ENCODE assay signal across 22 cellular contexts in genomic region chr4:70830054-70830453, GRCh38. TPM values are rescaled to one million over a fixed set of nuclear protein-coding genes. Genes with fewer than 3 reads are reported as not detected.
A peak's percentile ranks its signal among the peaks of the same experiment; 100 is the strongest.
DNase-seq lines count a peak whose midpoint lies in the region; ATAC-seq, FAIRE-seq and TF ChIP-seq lines count a peak whose summit lies in the region.
"Had no signal": no experiment of that assay in that cellular context is flagged by ENCODE, and none has a peak within 500 bp of the region (broad histone marks: within the 10 kb centered on the region; RNA-seq: fewer than 3 reads in every experiment).

No MANE protein-coding gene starts in this region.

- H3K27me3 ChIP-seq in CD4-positive, CD25-positive, alpha-beta regulatory T cell (ENCODE audit: control insufficient read depth, insufficient read depth, low read length): no peaks in the 10 kb centered on the region
- H3K27me3 ChIP-seq in astrocyte (ENCODE audit: insufficient read depth, low read length) (no peaks in the 10 kb centered on the region), gastrocnemius medialis (no peaks in the 10 kb centered on the region), neural progenitor cell (no peaks in the 10 kb centered on the region)
- H3K27me3 ChIP-seq: BLaER1 had no signal

- peaks cover 41% of the 10 kb centered on the region for H3K79me2 ChIP-seq in astrocyte (ENCODE audit: insufficient read depth, low read length)
- H3K79me2 ChIP-seq in neural progenitor cell (ENCODE audit: low read depth): peaks cover 27% of the 10 kb centered on the region

- H3K4me3 Mint-ChIP-seq in activated CD4-positive, alpha-beta T cell treated with anti-CD3 and anti-CD28 coated beads for 36 hours: no peak overlapping the region
- H3K4me3 Mint-ChIP-seq in CD4-positive, CD25-positive, alpha-beta regulatory T cell: no peak overlapping the region
- H3K4me3 Mint-ChIP-seq in astrocyte (ENCODE audit: unreplicated experiment): peak overlapping the region; percentile 20
- H3K4me3 Mint-ChIP-seq in neural progenitor cell: no peak overlapping the region
- H3K4me3 Mint-ChIP-seq: CD14-positive monocyte; CD8-positive, alpha-beta T cell had no signal

- no peak overlapping the region for H3K27ac ChIP-seq in CD4-positive, CD25-positive, alpha-beta regulatory T cell (ENCODE audit: insufficient read depth, low read length, poor library complexity, severe bottlenecking)
- no peak overlapping the region for H3K27ac ChIP-seq in astrocyte (ENCODE audit: low read depth, low read length)
- peak overlapping the region; percentile 39 to 75 (median 58) for H3K27ac ChIP-seq in gastrocnemius medialis
- no peak overlapping the region for H3K27ac ChIP-seq in neural progenitor cell
- H3K27ac ChIP-seq: 22Rv1, A549, BLaER1, GM23248 had no signal

- peaks cover 7% of the 10 kb centered on the region for H3K4me1 Mint-ChIP-seq in activated CD4-positive, alpha-beta T cell treated with anti-CD3 and anti-CD28 coated beads for 36 hours
- peaks cover 11 to 21% (median 17%) of the 10 kb centered on the region in 4 donors for H3K4me1 Mint-ChIP-seq in CD4-positive, CD25-positive, alpha-beta regulatory T cell
- no peaks in the 10 kb centered on the region for H3K4me1 Mint-ChIP-seq in astrocyte (ENCODE audit: low read depth, unreplicated experiment)
- H3K4me1 Mint-ChIP-seq in neural progenitor cell: no peaks in the 10 kb centered on the region
- H3K4me1 Mint-ChIP-seq: CD14-positive monocyte had no signal

- H3K9ac ChIP-seq in astrocyte (ENCODE audit: low read length) (no peak overlapping the region), neural progenitor cell (no peak overlapping the region)
- H3K9ac ChIP-seq: BLaER1, GM23248 had no signal

- TF ChIP-seq CTCF in astrocyte (IDR thresholded peaks at IDR 0.05; ENCODE audit: insufficient read depth, low read depth, low read length) (no peak), gastrocnemius medialis (IDR thresholded peaks at IDR 0.05 in 4 of 5, conservative IDR thresholded peaks at IDR 0.05 in 1 of 5) (no peak), neural progenitor cell (IDR thresholded peaks at IDR 0.05) (no peak)

- no peak for DNase-seq in activated CD4-positive, alpha-beta T cell treated with anti-CD3 and anti-CD28 coated beads for 36 hours
- DNase-seq in activated CD4-positive, alpha-beta T cell treated with anti-CD3 and anti-CD28 coated beads, Interleukin-2, amount 50 U/mL, for 1 hour: no peak
- no peak for DNase-seq in CD4-positive, CD25-positive, alpha-beta regulatory T cell
- no peak for DNase-seq in astrocyte (ENCODE audit: low read depth)
- DNase-seq in gastrocnemius medialis: no peak
- DNase-seq in neural progenitor cell (ENCODE audit: low spot score): no peak
- DNase-seq in amniotic stem cell (lab: John Stamatoyannopoulos, UW): no peak
- DNase-seq in stimulated activated CD4-positive, alpha-beta T cell treated with anti-CD3 and anti-CD28 coated beads, Interleukin-15, amount 100 ng/mL, for 24 hours: no peak
- DNase-seq: Calu3; CD8-positive, alpha-beta T cell; DMS53; DND-41; EL; GM23248; IMR-90 had no signal

- H3K27ac Mint-ChIP-seq in activated CD4-positive, alpha-beta T cell treated with anti-CD3 and anti-CD28 coated beads for 36 hours: peak overlapping the region; percentile 51
- peak overlapping the region in 2 of 3 donors; percentile 52 to 62 for H3K27ac Mint-ChIP-seq in CD4-positive, CD25-positive, alpha-beta regulatory T cell
- H3K27ac Mint-ChIP-seq in astrocyte (ENCODE audit: unreplicated experiment) (no peak overlapping the region), neural progenitor cell (no peak overlapping the region)
- H3K27ac Mint-ChIP-seq: CD8-positive, alpha-beta T cell had no signal

- CTCF ChIA-PET in activated CD4-positive, alpha-beta T cell treated with anti-CD3 and anti-CD28 coated beads for 36 hours (lab: Charles Lee): interaction anchor here (0.6 kb wide), 1 partner anchor 24 kb away, joined by 3 read pairs; no protein-coding TSS in a partner anchor

- intact Hi-C loops in activated CD4-positive, alpha-beta T cell treated with anti-CD3 and anti-CD28 coated beads for 36 hours (cut with DNase I, micrococcal nuclease): no loop called here
- intact Hi-C loops in gastrocnemius medialis (cut with DNase I; ENCODE audit: low total_unique reads): no loop called here

- no peaks in the 10 kb centered on the region for H3K4me1 ChIP-seq in CD4-positive, CD25-positive, alpha-beta regulatory T cell (ENCODE audit: control insufficient read depth, insufficient read depth, low read length, poor library complexity, severe bottlenecking)
- no peaks in the 10 kb centered on the region for H3K4me1 ChIP-seq in astrocyte (ENCODE audit: insufficient read depth, low read length)
- H3K4me1 ChIP-seq in gastrocnemius medialis: peaks cover 4 to 18% of the 10 kb centered on the region in 2 donors
- no peaks in the 10 kb centered on the region for H3K4me1 ChIP-seq in neural progenitor cell
- H3K4me1 ChIP-seq: A549, BLaER1, HAP-1 had no signal

- H2AFZ ChIP-seq in astrocyte (ENCODE audit: low read depth, low read length): no peak overlapping the region
- H2AFZ ChIP-seq in neural progenitor cell (replicated peaks): no peak overlapping the region
- H2AFZ ChIP-seq: GM23248 had no signal

- H3K9me3 Mint-ChIP-seq in activated CD4-positive, alpha-beta T cell treated with anti-CD3 and anti-CD28 coated beads for 36 hours (ENCODE audit: low read depth): no peaks in the 10 kb centered on the region
- H3K9me3 Mint-ChIP-seq in CD4-positive, CD25-positive, alpha-beta regulatory T cell: no peaks in the 10 kb centered on the region
- no peaks in the 10 kb centered on the region for H3K9me3 Mint-ChIP-seq in astrocyte (ENCODE audit: unreplicated experiment)
- H3K9me3 Mint-ChIP-seq in neural progenitor cell: no peaks in the 10 kb centered on the region
- H3K9me3 Mint-ChIP-seq: CD14-positive monocyte; CD8-positive, alpha-beta T cell had no signal

- H4K20me1 ChIP-seq in astrocyte (ENCODE audit: insufficient read depth, low read length) (peaks cover 40% of the 10 kb centered on the region), neural progenitor cell (ENCODE audit: low read depth) (peaks cover 18% of the 10 kb centered on the region)

- no peak for FAIRE-seq in astrocyte (lab: Jason Lieb, UNC)
- FAIRE-seq: A549, GM12878, GM19239 had no signal

- no peak for ATAC-seq in activated CD4-positive, alpha-beta T cell treated with anti-CD3 and anti-CD28 coated beads for 36 hours
- ATAC-seq in CD4-positive, CD25-positive, alpha-beta regulatory T cell (ENCODE audit: low read depth in 2 of 2): no peak
- ATAC-seq in gastrocnemius medialis: no peak
- ATAC-seq: A549; CD8-positive, alpha-beta T cell; GM12878 had no signal

- peaks cover 81% of the 10 kb centered on the region for H3K36me3 ChIP-seq in CD4-positive, CD25-positive, alpha-beta regulatory T cell (ENCODE audit: control insufficient read depth, insufficient read depth, low read length)
- peaks cover 59% of the 10 kb centered on the region for H3K36me3 ChIP-seq in astrocyte (ENCODE audit: insufficient read depth, low read length)
- peaks cover 2 to 79% of the 10 kb centered on the region in 2 donors for H3K36me3 ChIP-seq in gastrocnemius medialis
- peaks cover 39% of the 10 kb centered on the region for H3K36me3 ChIP-seq in neural progenitor cell

- no peaks in the 10 kb centered on the region for H3K9me3 ChIP-seq in CD4-positive, CD25-positive, alpha-beta regulatory T cell (ENCODE audit: control insufficient read depth in 2 of 2, low read length in 2 of 2)
- H3K9me3 ChIP-seq in astrocyte (ENCODE audit: insufficient read depth, low read depth, low read length) (no peaks in the 10 kb centered on the region), gastrocnemius medialis (no peaks in the 10 kb centered on the region), neural progenitor cell (ENCODE audit: low read depth) (no peaks in the 10 kb centered on the region)
- H3K9me3 ChIP-seq: A549, BLaER1, HAP-1 had no signal

- H3K4me3 ChIP-seq in CD4-positive, CD25-positive, alpha-beta regulatory T cell (ENCODE audit: low read depth, low read length): no peak overlapping the region
- H3K4me3 ChIP-seq in astrocyte (ENCODE audit: insufficient read depth, low read depth, low read length) (no peak overlapping the region), gastrocnemius medialis (no peak overlapping the region), neural progenitor cell (no peak overlapping the region)
- H3K4me3 ChIP-seq: A549, BLaER1, GM12878, GM23248, HAP-1 had no signal

- H3K4me2 ChIP-seq in astrocyte (ENCODE audit: low read length) (no peak overlapping the region), neural progenitor cell (no peak overlapping the region)
- H3K4me2 ChIP-seq: A549, BLaER1 had no signal

- H3F3A ChIP-seq in neural progenitor cell (ENCODE audit: low read depth): no peaks in the 10 kb centered on the region

- H3K27me3 Mint-ChIP-seq in activated CD4-positive, alpha-beta T cell treated with anti-CD3 and anti-CD28 coated beads for 36 hours: no peaks in the 10 kb centered on the region
- H3K27me3 Mint-ChIP-seq in CD4-positive, CD25-positive, alpha-beta regulatory T cell: no peaks in the 10 kb centered on the region
- H3K27me3 Mint-ChIP-seq in astrocyte (ENCODE audit: low read depth, unreplicated experiment) (no peaks in the 10 kb centered on the region), neural progenitor cell (ENCODE audit: insufficient read depth, low read depth) (no peaks in the 10 kb centered on the region)

- TF ChIP-seq POLR2A in gastrocnemius medialis (IDR thresholded peaks at IDR 0.05): no peak

- POLR2A ChIA-PET in activated CD4-positive, alpha-beta T cell treated with anti-CD3 and anti-CD28 coated beads for 36 hours (lab: Charles Lee): no interaction called here

- in situ Hi-C loops in gastrocnemius medialis (cut with MboI; ENCODE audit: low sequenced_read_pairs in 4 of 4): no loop called here

- H3K36me3 Mint-ChIP-seq in activated CD4-positive, alpha-beta T cell treated with anti-CD3 and anti-CD28 coated beads for 36 hours (ENCODE audit: low read depth): peaks cover 61% of the 10 kb centered on the region
- H3K36me3 Mint-ChIP-seq in CD4-positive, CD25-positive, alpha-beta regulatory T cell: peaks cover 47% of the 10 kb centered on the region
- peaks cover 8% of the 10 kb centered on the region for H3K36me3 Mint-ChIP-seq in astrocyte (ENCODE audit: low read depth, unreplicated experiment)
- peaks cover 46% of the 10 kb centered on the region for H3K36me3 Mint-ChIP-seq in neural progenitor cell

RNA-seq across cellular contexts. Expression of gene GRSF1, which starts 9.6 kb away (rescaled TPM):
- total RNA-seq in activated CD4-positive, alpha-beta T cell treated with anti-CD3 and anti-CD28 coated beads for 36 hours: 100 to 1,000 TPM in 1 of 2 experiments, 10 to 100 TPM in 1; 96.8 to 115 TPM
- total RNA-seq in CD4-positive, CD25-positive, alpha-beta regulatory T cell: 46.0 TPM
- 100 to 1,000 TPM; 101 to 115 (median 110) TPM for polyA plus RNA-seq in CD4-positive, CD25-positive, alpha-beta regulatory T cell
- total RNA-seq in astrocyte (112 and 114 TPM in 2 replicates), gastrocnemius medialis (100 to 1,000 TPM; 121 to 158 (median 140) TPM), neural progenitor cell (ENCODE audit: low replicate concordance) (87.4 and 136 TPM in 2 replicates)

Comparison
In these comparisons a context has a peak if more than half of its experiments do, and no peak if none do; other contexts are left out.
1. H3K27ac Mint-ChIP-seq: peak in activated CD4-positive, alpha-beta T cell treated with anti-CD3 and anti-CD28 coated beads for 36 hours (single experiment) and CD4-positive, CD25-positive, alpha-beta regulatory T cell (2 of 3); none in astrocyte (single experiment) and neural progenitor cell (single experiment).
2. H3K27ac ChIP-seq: peak in gastrocnemius medialis (4 of 4); none in CD4-positive, CD25-positive, alpha-beta regulatory T cell (single experiment), astrocyte (single experiment) and neural progenitor cell (single experiment).